8 cellular contexts compared by ENCODE assay signal in genomic region chr1:3649342-3650247, GRCh38. TPM values are rescaled to one million over a fixed set of nuclear protein-coding genes. Genes with fewer than 3 reads are reported as not detected.
DNase-seq lines count a peak whose midpoint lies in the region; ATAC-seq, FAIRE-seq and TF ChIP-seq lines count a peak whose summit lies in the region.

Gene WRAP73 (minus strand): TSS chr1:3650103. CDS start chr1:3649999, 104 bp downstream.

- ATAC-seq in GM18873 (IDR thresholded peaks at IDR 0.05; ENCODE audit: low FRiP score, unreplicated experiment) (peak; percentile 58), HG03135 (IDR thresholded peaks at IDR 0.05; ENCODE audit: unreplicated experiment) (peak; percentile 71)
- peak; percentile 99 for ATAC-seq in activated CD4-positive, CD25-positive, alpha-beta regulatory T cell treated with anti-CD3 and anti-CD28 coated beads, Interleukin-2, amount 50 U/mL, for 24 hours

- peaks cover 42% of the 10 kb centered on the region for H3K27me3 ChIP-seq in keratinocyte (ENCODE audit: control insufficient read depth, extremely low read depth, insufficient read depth, low read length)

- FAIRE-seq in keratinocyte (lab: Jason Lieb, UNC), result peak; percentile 86

- H3K27ac ChIP-seq in keratinocyte (ENCODE audit: control insufficient read depth, insufficient read depth, low read length), result no peak within 1 kb of the TSS

- H3K36me3 ChIP-seq in keratinocyte (ENCODE audit: control insufficient read depth in 2 of 2, extremely low read depth in 1 of 2, insufficient read depth in 2 of 2, low read length in 2 of 2), result peaks cover 0 to 6% of the 10 kb centered on the region in 2 experiments

- dilution Hi-C loops in keratinocyte (cut with MboI; ENCODE audit: extremely low pct_ligation_motif_present, low sequenced_read_pairs), result loop anchor here (25.0 kb wide), 1 partner anchor 112 kb away; no protein-coding TSS in a partner anchor

- no peaks in the 10 kb centered on the region for H4K20me1 ChIP-seq in keratinocyte (ENCODE audit: control insufficient read depth, extremely low read depth, insufficient read depth, low read length)

- H3K4me2 ChIP-seq in keratinocyte (ENCODE audit: control insufficient read depth, extremely low read depth, insufficient read depth, low read depth, low read length), result peak within 1 kb of the TSS; percentile 96

- TF ChIP-seq CTCF in keratinocyte (optimal IDR thresholded peaks at IDR 0.05 in 1 of 3, IDR thresholded peaks at IDR 0.05 in 1 of 3, conservative IDR thresholded peaks at IDR 0.05 in 1 of 3; ENCODE audit: extremely low read depth in 1 of 3, insufficient read depth in 2 of 3, low read length in 3 of 3), result peak in 1 of 3 experiments; percentile 18

- DNase-seq in AG08396 (ENCODE audit: low spot score), result peak; percentile 98
- peak; percentile 84 for DNase-seq in NCI-H446 treated with DMSO at 0.1 percent for 48 hours (lab: John Stamatoyannopoulos, UW)
- DNase-seq in cerebellar cortex (ENCODE audit: low spot score), result peak; percentile 93
- peak; percentile 55 for DNase-seq in keratinocyte (ENCODE audit: low read depth, low spot score)
- DNase-seq in stimulated activated CD4-positive, alpha-beta T cell treated with anti-CD3 and anti-CD28 coated beads, Interleukin-15, amount 100 ng/mL, for 1 hour (ENCODE audit: low read depth in 1 of 2, low spot score in 1 of 2), result peak; percentile 74 to 79

- peaks cover 6% of the 10 kb centered on the region for H3K79me2 ChIP-seq in keratinocyte (ENCODE audit: control insufficient read depth, insufficient read depth, low read length)

- H3K9me1 ChIP-seq in keratinocyte (ENCODE audit: control insufficient read depth, extremely low read depth, insufficient read depth, low read length), result no peaks in the 10 kb centered on the region

- peak within 1 kb of the TSS; percentile 65 for H3K9ac ChIP-seq in keratinocyte (ENCODE audit: control insufficient read depth, extremely low read depth, insufficient read depth, low read length)

- peak within 1 kb of the TSS; percentile 86 for H2AFZ ChIP-seq in keratinocyte (ENCODE audit: control insufficient read depth, low read length)

- no peaks in the 10 kb centered on the region for H3K9me3 ChIP-seq in keratinocyte (ENCODE audit: control insufficient read depth, low read depth, low read length)

- peak within 1 kb of the TSS; percentile 80 to 96 (median 95) for H3K4me3 ChIP-seq in keratinocyte (ENCODE audit: control insufficient read depth in 2 of 3, extremely low read depth in 1 of 3, insufficient read depth in 2 of 3, low read depth in 1 of 3, low read length in 3 of 3)

- H3K4me1 ChIP-seq in keratinocyte (ENCODE audit: control insufficient read depth, extremely low read depth, insufficient read depth, low read length), result peaks cover 8% of the 10 kb centered on the region

RNA-seq across cellular contexts. Expression of gene WRAP73, which starts in this region (rescaled TPM):
- polyA plus RNA-seq in keratinocyte, result 16.6 to 24.9 TPM (median 18.9 TPM) in 3 replicates
- polyA plus RNA-seq in keratinocyte (2011; ENCODE audit: low read depth), result 6.0 TPM
- polyA plus RNA-seq in keratinocyte (2011; cell fraction: cytosol; rRNA removed), result 11.1 and 12.0 TPM in 2 replicates
- 29.2 and 36.0 TPM in 2 replicates for polyA plus RNA-seq in keratinocyte (2011; cell fraction: nucleus; rRNA removed)
- 10.9 and 16.7 TPM in 2 replicates for polyA plus RNA-seq in keratinocyte (2012; ENCODE audit: low replicate concordance)
- 13.6 to 16.0 TPM (median 13.6 TPM) in 3 replicates for polyA minus RNA-seq in keratinocyte
- polyA minus RNA-seq in keratinocyte (2011; cell fraction: cytosol; rRNA and poly(A)+ RNA removed), result 19.6 TPM
- 11.8 and 18.2 TPM in 2 replicates for polyA minus RNA-seq in keratinocyte (2011; cell fraction: nucleus; rRNA and poly(A)+ RNA removed)
